Comparison of ENCODE assay signal across 13 cellular contexts in genomic region chr2:142300517-142300916, GRCh38.
DNase-seq lines count a peak whose midpoint lies in the region; ATAC-seq and TF ChIP-seq lines count a peak whose summit lies in the region.
"Had no signal": no experiment of that assay in that cellular context is flagged by ENCODE, and none has a peak within 500 bp of the region (broad histone marks: within the 10 kb centered on the region; RNA-seq: fewer than 3 reads in every experiment).

No MANE protein-coding gene starts in this region.

- TF ChIP-seq CTCF in MCF 10A (IDR thresholded peaks at IDR 0.05; ENCODE audit: unreplicated experiment), result no peak
- TF ChIP-seq CTCF in breast epithelium (IDR thresholded peaks at IDR 0.05), result no peak
- TF ChIP-seq CTCF in upper lobe of left lung (IDR thresholded peaks at IDR 0.05), result no peak

- no peaks in the 10 kb centered on the region for H3K27me3 Mint-ChIP-seq in MCF 10A (ENCODE audit: insufficient read depth, unreplicated experiment)
- H3K27me3 Mint-ChIP-seq: CD4-positive, CD25-positive, alpha-beta regulatory T cell had no signal

- peaks cover 5% of the 10 kb centered on the region for H3K9me3 Mint-ChIP-seq in MCF 10A (ENCODE audit: unreplicated experiment)

- H3K27ac Mint-ChIP-seq in MCF 10A (ENCODE audit: low read depth, unreplicated experiment), result no peak overlapping the region
- H3K27ac Mint-ChIP-seq: CD4-positive, CD25-positive, alpha-beta regulatory T cell had no signal

- H3K9ac ChIP-seq in adipocyte (ENCODE audit: low read length), result no peak overlapping the region
- H3K9ac ChIP-seq: BLaER1 treated with 17β-estradiol and CSF1 and Interleukin-3, amounts not matched to agents 10 nM and 100 nM had no signal

- H3K4me3 ChIP-seq in breast epithelium (no peak overlapping the region), adipocyte (ENCODE audit: low read length) (no peak overlapping the region), upper lobe of left lung (no peak overlapping the region)
- H3K4me3 ChIP-seq: BLaER1 treated with 17β-estradiol and CSF1 and Interleukin-3, amounts not matched to agents 10 nM and 100 nM; HAP-1 had no signal

- DNase-seq in MCF 10A (ENCODE audit: unreplicated experiment) (peak; percentile 26), breast epithelium (ENCODE audit: low spot score in 2 of 2) (no peak), adipocyte (ENCODE audit: low read depth) (peak; percentile 19), iris pigment epithelial cell (ENCODE audit: low read depth) (peak; percentile 76), upper lobe of left lung (no peak), NCI-H82 (lab: John Stamatoyannopoulos, UW) (no peak), germinal center (ENCODE audit: low spot score) (no peak), D341Med (ENCODE audit: low spot score) (no peak)
- DNase-seq: ACHN; CD4-positive, CD25-positive, alpha-beta regulatory T cell; DMS 273 treated with DMSO at 0.1 percent for 48 hours had no signal

- BruUV-seq in MCF 10A (replicated peaks; lab: Mats Ljungman, UMichigan), result no TSS peak

- H3K27me3 ChIP-seq in breast epithelium, result no peaks in the 10 kb centered on the region
- no peaks in the 10 kb centered on the region for H3K27me3 ChIP-seq in adipocyte (replicated peaks; ENCODE audit: control insufficient read depth, insufficient read depth, low read length)
- H3K27me3 ChIP-seq in upper lobe of left lung, result no peaks in the 10 kb centered on the region
- H3K27me3 ChIP-seq: BLaER1 treated with 17β-estradiol and CSF1 and Interleukin-3, amounts not matched to agents 10 nM and 100 nM had no signal

- no peak for TF ChIP-seq EP300 in upper lobe of left lung (IDR thresholded peaks at IDR 0.05)

- H3K36me3 Mint-ChIP-seq in MCF 10A (ENCODE audit: insufficient read depth, unreplicated experiment), result no peaks in the 10 kb centered on the region
- H3K36me3 Mint-ChIP-seq: CD4-positive, CD25-positive, alpha-beta regulatory T cell had no signal

- POLR2A ChIA-PET in MCF 10A (lab: Yijun Ruan, JAX), result interaction anchor here (0.6 kb wide), 1 partner anchor 88 kb away, joined by 3 read pairs; no protein-coding TSS in a partner anchor

- H3K4me1 ChIP-seq in breast epithelium (no peaks in the 10 kb centered on the region), adipocyte (ENCODE audit: control insufficient read depth, insufficient read depth, low read length) (no peaks in the 10 kb centered on the region), upper lobe of left lung (no peaks in the 10 kb centered on the region)
- H3K4me1 ChIP-seq: BLaER1 treated with 17β-estradiol and CSF1 and Interleukin-3, amounts not matched to agents 10 nM and 100 nM; HAP-1 had no signal

- no peak overlapping the region for H3K4me3 Mint-ChIP-seq in MCF 10A (ENCODE audit: unreplicated experiment)
- H3K4me3 Mint-ChIP-seq: CD4-positive, CD25-positive, alpha-beta regulatory T cell had no signal

- no peak for ATAC-seq in upper lobe of left lung (ENCODE audit: low FRiP score in 2 of 2)

- intact Hi-C loops in MCF 10A (cut with micrococcal nuclease), result no loop called here
- intact Hi-C loops in breast epithelium (cut with DNase I; ENCODE audit: low total_unique reads), result no loop called here

- no peak overlapping the region for H3K27ac ChIP-seq in breast epithelium
- no peak overlapping the region for H3K27ac ChIP-seq in upper lobe of left lung
- H3K27ac ChIP-seq: BLaER1 treated with 17β-estradiol and CSF1 and Interleukin-3, amounts not matched to agents 10 nM and 100 nM had no signal

- no peaks in the 10 kb centered on the region for H3K9me3 ChIP-seq in breast epithelium
- no peaks in the 10 kb centered on the region for H3K9me3 ChIP-seq in adipocyte (ENCODE audit: control insufficient read depth, low read length)
- no peaks in the 10 kb centered on the region for H3K9me3 ChIP-seq in upper lobe of left lung
- H3K9me3 ChIP-seq: BLaER1 treated with 17β-estradiol and CSF1 and Interleukin-3, amounts not matched to agents 10 nM and 100 nM; HAP-1 had no signal

- no peak for TF ChIP-seq POLR2A in breast epithelium (IDR thresholded peaks at IDR 0.05)
- TF ChIP-seq POLR2A in upper lobe of left lung (IDR thresholded peaks at IDR 0.05), result no peak

- H3K36me3 ChIP-seq in breast epithelium (no peaks in the 10 kb centered on the region), adipocyte (ENCODE audit: control insufficient read depth, insufficient read depth, low read length, severe bottlenecking) (no peaks in the 10 kb centered on the region), upper lobe of left lung (no peaks in the 10 kb centered on the region)
- H3K36me3 ChIP-seq: BLaER1 treated with 17β-estradiol and CSF1 and Interleukin-3, amounts not matched to agents 10 nM and 100 nM; HAP-1 had no signal

- H3K4me1 Mint-ChIP-seq in MCF 10A (ENCODE audit: insufficient read depth, unreplicated experiment), result no peaks in the 10 kb centered on the region
- H3K4me1 Mint-ChIP-seq: CD4-positive, CD25-positive, alpha-beta regulatory T cell had no signal

- CTCF ChIA-PET in MCF 10A (lab: Yijun Ruan, JAX), result interaction anchor here (0.6 to 0.7 kb wide), 2 partner anchors 10 to 57 kb away, joined by 3 read pairs; no protein-coding TSS in a partner anchor

Comparison
In these comparisons a context has a peak if more than half of its experiments do, and no peak if none do; other contexts are left out.
1. DNase-seq: peak in MCF 10A (single experiment), adipocyte (single experiment) and iris pigment epithelial cell (single experiment); none in breast epithelium (0 of 2), upper lobe of left lung (0 of 2), NCI-H82 (single experiment), germinal center (single experiment) and D341Med (single experiment).